ENCODE assay signal across 11 cellular contexts in the genomic region with DNA sequence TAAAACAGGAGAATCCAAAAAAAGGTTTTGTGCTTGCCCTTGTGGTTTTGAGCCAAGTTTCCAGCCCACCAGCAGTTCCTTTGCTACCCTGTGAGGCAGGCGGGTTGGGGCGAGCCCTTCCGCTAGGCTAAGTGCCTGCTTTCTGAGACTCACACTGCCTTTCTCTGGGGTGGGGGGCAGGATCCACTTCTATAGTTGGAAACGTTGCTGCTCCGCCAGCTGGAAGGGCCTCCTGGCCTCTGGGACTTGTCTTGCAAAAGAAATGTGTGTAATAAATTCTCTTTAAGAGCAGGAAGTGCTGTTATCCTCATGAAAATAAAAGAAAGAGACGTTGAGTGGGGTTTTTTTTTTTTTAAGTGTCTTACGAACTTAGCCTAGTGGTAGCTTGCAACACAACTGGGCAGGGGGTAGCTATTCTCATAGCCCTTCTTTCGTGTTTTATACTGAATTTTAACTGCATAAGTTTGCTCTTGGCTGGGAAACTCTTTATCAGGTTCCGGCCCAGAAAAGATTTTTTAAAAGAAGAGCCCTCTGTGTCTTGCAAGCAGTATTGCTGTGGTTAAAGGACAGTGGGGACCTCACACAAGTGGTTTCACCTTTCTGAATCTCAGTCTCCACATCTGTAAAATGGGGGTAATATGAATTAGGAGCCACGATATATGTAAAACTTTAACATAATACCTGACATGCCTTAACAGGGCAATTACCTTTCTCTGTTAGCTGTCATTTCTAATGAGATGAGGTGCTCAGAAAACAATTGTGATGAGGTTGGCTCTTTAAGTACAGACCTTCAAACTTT. TPM values are rescaled to one million over a fixed set of nuclear protein-coding genes. Genes with fewer than 3 reads are reported as not detected.
DNase-seq lines count a peak whose midpoint lies in the region; ATAC-seq and TF ChIP-seq lines count a peak whose summit lies in the region.
"Had no signal": no experiment of that assay in that cellular context is flagged by ENCODE, and none has a peak within 500 bp of the region (broad histone marks: within the 10 kb centered on the region; RNA-seq: fewer than 3 reads in every experiment).

No MANE protein-coding gene starts in this region.

- no peaks in the 10 kb centered on the region for H3K27me3 ChIP-seq in uterus

- peak; percentile 84 for ATAC-seq in Right ventricle myocardium inferior
- no peak for ATAC-seq in left colon

- no peaks in the 10 kb centered on the region for H3K36me3 ChIP-seq in uterus

- peaks cover 49% of the 10 kb centered on the region for H3K4me1 Mint-ChIP-seq in activated CD4-positive, alpha-beta memory T cell treated with anti-CD3 and anti-CD28 coated beads, Interleukin-2, amount 10 ng/mL, durations not matched to agents 7 days and 5 days

- peaks cover 39% of the 10 kb centered on the region for H3K36me3 Mint-ChIP-seq in activated CD4-positive, alpha-beta memory T cell treated with anti-CD3 and anti-CD28 coated beads, Interleukin-2, amount 10 ng/mL, durations not matched to agents 7 days and 5 days (ENCODE audit: low read depth)

- H3K4me3 ChIP-seq in uterus, result no peak overlapping the region

- H3K27ac Mint-ChIP-seq in activated CD4-positive, alpha-beta memory T cell treated with anti-CD3 and anti-CD28 coated beads, Interleukin-2, amount 10 ng/mL, durations not matched to agents 7 days and 5 days, result peak overlapping the region; percentile 87

- no peaks in the 10 kb centered on the region for H3K27me3 Mint-ChIP-seq in activated CD4-positive, alpha-beta memory T cell treated with anti-CD3 and anti-CD28 coated beads, Interleukin-2, amount 10 ng/mL, durations not matched to agents 7 days and 5 days

- intact Hi-C loops in Right ventricle myocardium inferior (cut with DNase I), result loop anchor here (2.0 kb wide), 1 partner anchor 18 kb away; no protein-coding TSS in a partner anchor
- intact Hi-C loops in cardiac septum (cut with DNase I), result no loop called here
- intact Hi-C loops in left colon (cut with DNase I, micrococcal nuclease), result no loop called here
- intact Hi-C loops in uterus (cut with DNase I; ENCODE audit: low total_unique reads), result no loop called here

- H3K9me3 Mint-ChIP-seq in activated CD4-positive, alpha-beta memory T cell treated with anti-CD3 and anti-CD28 coated beads, Interleukin-2, amount 10 ng/mL, durations not matched to agents 7 days and 5 days, result no peaks in the 10 kb centered on the region

- TF ChIP-seq CTCF in uterus (IDR thresholded peaks at IDR 0.05), result no peak

- CTCF ChIA-PET in activated CD4-positive, alpha-beta memory T cell treated with anti-CD3 and anti-CD28 coated beads, Interleukin-2, amount 10 ng/mL, durations not matched to agents 7 days and 5 days (lab: Charles Lee), result interaction anchor here (0.7 to 4.8 kb wide), 8 partner anchors 9 to 1013 kb away, joined by 3 to 45 read pairs (median 4); a partner anchor contains a TSS

- peak overlapping the region; percentile 58 to 59 for H3K27ac ChIP-seq in uterus
- H3K27ac ChIP-seq: VCaP had no signal

- H3K4me3 Mint-ChIP-seq in activated CD4-positive, alpha-beta memory T cell treated with anti-CD3 and anti-CD28 coated beads, Interleukin-2, amount 10 ng/mL, durations not matched to agents 7 days and 5 days, result peak overlapping the region; percentile 67

- no peaks in the 10 kb centered on the region for H3K9me3 ChIP-seq in uterus

- POLR2A ChIA-PET in activated CD4-positive, alpha-beta memory T cell treated with anti-CD3 and anti-CD28 coated beads, Interleukin-2, amount 10 ng/mL, durations not matched to agents 7 days and 5 days (lab: Charles Lee), result interaction anchor here (0.7 to 4.7 kb wide), 4 partner anchors 10 to 323 kb away, joined by 3 to 45 read pairs (median 18); a partner anchor contains a TSS

- DNase-seq in Right ventricle myocardium inferior (ENCODE audit: missing footprints) (peak; percentile 87), cardiac septum (ENCODE audit: low spot score) (no peak), left colon (peak; percentile 45 to 61), uterus (peak; percentile 83 to 86), NCI-H1105 (lab: John Stamatoyannopoulos, UW) (no peak), iPS-NIHi7 (ENCODE audit: extremely low spot score) (no peak), dedifferentiated amniotic fluid mesenchymal stem cell (ENCODE audit: extremely low spot score) (no peak)
- peak; percentile 38 for DNase-seq in activated CD4-positive, alpha-beta memory T cell treated with anti-CD3 and anti-CD28 coated beads, Interleukin-2, amount 10 ng/mL, durations not matched to agents 7 days and 5 days
- DNase-seq: AML-193, KG1 had no signal

- no peak for TF ChIP-seq POLR2A in uterus (IDR thresholded peaks at IDR 0.05)

- peaks cover 7 to 31% of the 10 kb centered on the region in 2 donors for H3K4me1 ChIP-seq in uterus

RNA-seq across cellular contexts. Expression of a gene that starts 19.8 kb away (rescaled TPM):
- total RNA-seq in Right ventricle myocardium inferior, result 24.6 TPM
- 25.7 TPM for total RNA-seq in cardiac septum
- 10 to 100 TPM; 72.7 to 73.5 TPM for total RNA-seq in activated CD4-positive, alpha-beta memory T cell treated with anti-CD3 and anti-CD28 coated beads, Interleukin-2, amount 10 ng/mL, durations not matched to agents 7 days and 5 days
- 10 to 100 TPM; 27.1 to 38.9 TPM for total RNA-seq in left colon
- 10 to 100 TPM; 15.8 to 95.8 (median 16.7) TPM for total RNA-seq in uterus

Comparison
In these comparisons a context has a peak if more than half of its experiments do, and no peak if none do; other contexts are left out.
1. DNase-seq: peak in Right ventricle myocardium inferior (single experiment), activated CD4-positive, alpha-beta memory T cell treated with anti-CD3 and anti-CD28 coated beads, Interleukin-2, amount 10 ng/mL, durations not matched to agents 7 days and 5 days (single experiment), left colon (2 of 2) and uterus (2 of 2); none in cardiac septum (single experiment), NCI-H1105 (single experiment), iPS-NIHi7 (single experiment) and dedifferentiated amniotic fluid mesenchymal stem cell (single experiment).